Comparison of ENCODE assay signal across 17 cellular contexts in the genomic region with DNA sequence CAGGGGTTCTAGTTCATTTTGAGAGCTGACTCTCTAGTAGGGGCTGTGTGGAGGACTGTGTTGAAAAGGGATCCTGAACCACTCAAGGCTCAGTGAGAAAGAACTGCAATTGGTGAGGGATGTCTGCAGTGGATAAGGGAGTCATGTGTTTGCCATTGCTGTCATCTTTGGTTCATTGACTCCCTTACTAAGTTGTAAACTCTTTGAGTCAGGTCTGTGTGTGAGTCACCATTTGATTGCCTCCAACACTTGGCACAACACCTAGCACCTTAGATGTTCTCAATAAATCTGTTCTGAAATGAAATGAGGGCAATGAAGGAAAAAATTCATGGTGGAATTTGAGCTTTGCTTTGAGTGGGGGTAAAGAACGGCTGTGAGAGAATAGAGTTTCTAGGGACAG. TPM values are rescaled to one million over a fixed set of nuclear protein-coding genes. Genes with fewer than 3 reads are reported as not detected.
DNase-seq lines count a peak whose midpoint lies in the region; ATAC-seq and TF ChIP-seq lines count a peak whose summit lies in the region.
"Had no signal": no experiment of that assay in that cellular context is flagged by ENCODE, and none has a peak within 500 bp of the region (broad histone marks: within the 10 kb centered on the region; RNA-seq: fewer than 3 reads in every experiment).

No MANE protein-coding gene starts in this region.

- H3K9me3 ChIP-seq in mammary epithelial cell (replicated peaks; ENCODE audit: insufficient read depth, low read length) = no peaks in the 10 kb centered on the region
- no peaks in the 10 kb centered on the region for H3K9me3 ChIP-seq in T-helper 17 cell (ENCODE audit: control insufficient read depth, low read length, poor library complexity, severe bottlenecking)
- H3K9me3 ChIP-seq: HAP-1, uterus had no signal

- no peaks in the 10 kb centered on the region for H3K36me3 ChIP-seq in mammary epithelial cell (ENCODE audit: insufficient read depth, low read length)
- H3K36me3 ChIP-seq: HAP-1, uterus had no signal

- peaks cover 5% of the 10 kb centered on the region for H3K27me3 Mint-ChIP-seq in T-helper 17 cell
- H3K27me3 Mint-ChIP-seq: activated naive CD8-positive, alpha-beta T cell treated with anti-CD3 and anti-CD28 coated beads, Interleukin-2, amount 10 ng/mL, durations not matched to agents 7 days and 5 days had no signal

- WGBS in mammary epithelial cell (ENCODE audit: low coverage, missing lambda C conversion rate) = 91% methylated on average over 1 of the region's 1 CpG

- no peak overlapping the region for H3K27ac Mint-ChIP-seq in T-helper 17 cell
- H3K27ac Mint-ChIP-seq: activated naive CD8-positive, alpha-beta T cell treated with anti-CD3 and anti-CD28 coated beads, Interleukin-2, amount 10 ng/mL, durations not matched to agents 7 days and 5 days; B cell; naive B cell; stimulated activated memory B cell treated with anti-CD40 and anti-IgM and Interleukin-4, amounts not matched to agents 10 μg/mL and 1 μg/mL and 100 μg/mL, for 72 hours had no signal

- dilution Hi-C loops in mammary epithelial cell (cut with HindIII; ENCODE audit: low sequenced_read_pairs) = no loop called here

- no peak overlapping the region for H3K27ac ChIP-seq in mammary epithelial cell (ENCODE audit: insufficient read depth, low read depth, low read length)
- H3K27ac ChIP-seq: uterus had no signal

- intact Hi-C loops in mammary epithelial cell (cut with micrococcal nuclease) = no loop called here

- no peak overlapping the region for H3K9ac ChIP-seq in mammary epithelial cell (ENCODE audit: insufficient read depth, low read length)

- peaks cover 40% of the 10 kb centered on the region for H3K4me1 ChIP-seq in mammary epithelial cell (ENCODE audit: insufficient read depth, low read length)
- H3K4me1 ChIP-seq: uterus had no signal

- no peaks in the 10 kb centered on the region for H4K20me1 ChIP-seq in mammary epithelial cell (ENCODE audit: insufficient read depth, low read length)

- TF ChIP-seq CTCF in LNCaP clone FGC (IDR thresholded peaks at IDR 0.05; ENCODE audit: control insufficient read depth, extremely low read depth, insufficient read depth) (no peak), mammary epithelial cell (conservative IDR thresholded peaks at IDR 0.05 in 1 of 2, IDR thresholded peaks at IDR 0.05 in 1 of 2; ENCODE audit: extremely low read depth in 1 of 2, insufficient read depth in 1 of 2, low read depth in 1 of 2, low read length in 2 of 2) (no peak)

- no peak overlapping the region for H2AFZ ChIP-seq in mammary epithelial cell (ENCODE audit: low read depth, low read length)

- no peaks in the 10 kb centered on the region for H3K36me3 Mint-ChIP-seq in T-helper 17 cell (ENCODE audit: low read depth)
- H3K36me3 Mint-ChIP-seq: activated naive CD8-positive, alpha-beta T cell treated with anti-CD3 and anti-CD28 coated beads, Interleukin-2, amount 10 ng/mL, durations not matched to agents 7 days and 5 days; naive B cell; stimulated activated memory B cell treated with anti-CD40 and anti-IgM and Interleukin-4, amounts not matched to agents 10 μg/mL and 1 μg/mL and 100 μg/mL, for 72 hours had no signal

- H3K4me3 Mint-ChIP-seq in T-helper 17 cell = no peak overlapping the region
- H3K4me3 Mint-ChIP-seq: activated naive CD8-positive, alpha-beta T cell treated with anti-CD3 and anti-CD28 coated beads, Interleukin-2, amount 10 ng/mL, durations not matched to agents 7 days and 5 days; B cell; naive B cell; stimulated activated memory B cell treated with anti-CD40 and anti-IgM and Interleukin-4, amounts not matched to agents 10 μg/mL and 1 μg/mL and 100 μg/mL, for 72 hours had no signal

- CTCF ChIA-PET in mammary epithelial cell (lab: Charles Lee; ENCODE audit: low non-redundant PET) = interaction anchor here (0.7 kb wide), 1 partner anchor 35 kb away, joined by 4 read pairs; no protein-coding TSS in a partner anchor

- H3K4me3 ChIP-seq in LNCaP clone FGC (ENCODE audit: low read depth, low read length) (no peak overlapping the region), mammary epithelial cell (replicated peaks in 1 of 3; ENCODE audit: insufficient read depth in 1 of 3, low read depth in 2 of 3, low read length in 3 of 3) (no peak overlapping the region)
- H3K4me3 ChIP-seq: HAP-1, uterus had no signal

- DNase-seq in DMS53 (lab: John Stamatoyannopoulos, UW) = peak; percentile 40
- DNase-seq in LNCaP clone FGC (ENCODE audit: low read depth) = peak; percentile 22
- peak; percentile 78 for DNase-seq in mammary epithelial cell
- peak; percentile 92 for DNase-seq in kidney tubule cell (ENCODE audit: low spot score)
- no peak for DNase-seq in T-helper 17 cell
- no peak for DNase-seq in SKM-1 treated with dmso at 0.1 percent for 144 hours (lab: John Stamatoyannopoulos, UW; ENCODE audit: unreplicated experiment)
- no peak for DNase-seq in hypothalamus (lab: John Stamatoyannopoulos, UW)
- DNase-seq: activated naive CD8-positive, alpha-beta T cell treated with anti-CD3 and anti-CD28 coated beads, Interleukin-2, amount 10 ng/mL, durations not matched to agents 7 days and 5 days; naive B cell; NCI-H1105 treated with DMSO at 0.1 percent for 48 hours; RPMI8226; stimulated activated CD4-positive, alpha-beta T cell treated with anti-CD3 and anti-CD28 coated beads, Interleukin-2, amount 100 ng/mL, for 48 hours; uterus had no signal

- peaks cover 3% of the 10 kb centered on the region for H3K4me1 Mint-ChIP-seq in T-helper 17 cell
- H3K4me1 Mint-ChIP-seq: activated naive CD8-positive, alpha-beta T cell treated with anti-CD3 and anti-CD28 coated beads, Interleukin-2, amount 10 ng/mL, durations not matched to agents 7 days and 5 days; stimulated activated memory B cell treated with anti-CD40 and anti-IgM and Interleukin-4, amounts not matched to agents 10 μg/mL and 1 μg/mL and 100 μg/mL, for 72 hours had no signal

- H3K4me2 ChIP-seq in mammary epithelial cell (ENCODE audit: insufficient read depth, low read depth, low read length) = no peak overlapping the region

- ATAC-seq in T-helper 17 cell = no peak
- ATAC-seq in GM21360 (IDR thresholded peaks at IDR 0.05; ENCODE audit: unreplicated experiment) = no peak
- ATAC-seq: stimulated activated memory B cell treated with anti-CD40 and anti-IgM and Interleukin-4, amounts not matched to agents 10 μg/mL and 1 μg/mL and 100 μg/mL, for 72 hours had no signal

- in situ Hi-C loops in mammary epithelial cell (cut with MboI; ENCODE audit: low sequenced_read_pairs in 2 of 2) = no loop called here

- H3K27me3 ChIP-seq in mammary epithelial cell (ENCODE audit: insufficient read depth, low read length) = no peaks in the 10 kb centered on the region
- H3K27me3 ChIP-seq: uterus had no signal

- H3K79me2 ChIP-seq in mammary epithelial cell (ENCODE audit: insufficient read depth, low read length) = no peaks in the 10 kb centered on the region

- no TSS peak for BruUV-seq in mammary epithelial cell (replicated peaks; lab: Mats Ljungman, UMichigan)

RNA-seq across cellular contexts. Expression of a gene that starts 51.7 kb away (rescaled TPM):
- total RNA-seq in mammary epithelial cell (1 to 10 TPM; 4.0 to 6.8 TPM), T-helper 17 cell (1 to 10 TPM in 1 of 2 donors, under 1 TPM in 1; 0.44 to 1.0 TPM)
- 7.1 TPM for polyA plus RNA-seq in mammary epithelial cell
- polyA minus RNA-seq in mammary epithelial cell = 22.1 TPM

Comparison
In these comparisons a context has a peak if more than half of its experiments do, and no peak if none do; other contexts are left out.
1. DNase-seq: peak in DMS53 (single experiment), LNCaP clone FGC (single experiment), mammary epithelial cell (single experiment) and kidney tubule cell (single experiment); none in T-helper 17 cell (0 of 3), SKM-1 treated with dmso at 0.1 percent for 144 hours (single experiment) and hypothalamus (0 of 51).